Comparison of ENCODE assay signal across 14 cellular contexts in the genomic region with DNA sequence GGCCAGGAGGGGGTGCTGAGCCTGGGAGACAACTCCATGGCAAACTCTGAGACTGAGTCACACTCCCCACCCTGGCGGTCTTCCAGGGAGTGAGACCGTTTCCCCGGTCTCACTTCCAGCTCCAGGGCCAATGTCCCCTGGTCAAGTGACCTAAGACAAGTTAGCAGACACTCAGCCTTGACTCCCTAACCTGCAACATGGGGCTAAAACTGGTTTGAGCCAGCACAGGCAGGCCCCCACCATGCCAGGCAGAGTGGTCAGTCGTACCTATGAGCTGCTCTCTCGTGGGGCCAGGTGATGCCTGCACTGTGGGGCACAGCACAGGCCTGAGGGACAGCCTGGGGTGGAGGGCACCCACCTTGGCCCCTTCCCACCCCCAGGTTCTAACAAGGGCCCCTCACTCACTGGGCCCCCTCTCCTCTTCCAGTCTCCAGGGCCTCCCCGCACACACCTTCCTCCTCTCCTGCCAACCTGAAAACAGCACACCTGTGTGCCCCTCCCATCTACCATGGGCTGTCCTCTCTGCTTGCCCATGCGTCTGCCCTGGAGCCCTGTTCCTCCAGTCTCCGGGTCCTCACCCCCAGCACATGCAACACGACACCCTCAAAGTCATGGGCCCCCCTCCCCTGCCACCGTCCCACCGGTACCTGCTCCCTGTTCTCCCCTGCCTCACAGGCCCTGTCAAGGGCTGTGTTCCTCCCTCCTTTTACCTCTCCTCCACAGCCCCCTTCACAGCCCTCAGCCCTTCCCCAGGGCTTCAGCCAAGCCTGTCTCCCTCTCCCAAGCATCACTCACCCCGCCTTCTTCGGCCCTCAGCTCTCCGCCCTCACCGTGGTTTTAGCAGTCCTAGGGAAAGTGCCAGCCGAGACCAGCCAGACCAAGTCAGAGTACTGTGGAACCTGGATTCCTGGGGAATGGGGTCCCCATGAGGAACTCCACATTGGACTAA. TPM values are rescaled to one million over a fixed set of nuclear protein-coding genes. Genes with fewer than 3 reads are reported as not detected.
DNase-seq lines count a peak whose midpoint lies in the region; ATAC-seq, FAIRE-seq and TF ChIP-seq lines count a peak whose summit lies in the region.
"Had no signal": no experiment of that assay in that cellular context is flagged by ENCODE, and none has a peak within 500 bp of the region (broad histone marks: within the 10 kb centered on the region; RNA-seq: fewer than 3 reads in every experiment).

No MANE protein-coding gene starts in this region.

- H3K9me3 ChIP-seq in HepG2 (ENCODE audit: low read length) (no peaks in the 10 kb centered on the region), thymus (ENCODE audit: control insufficient read depth) (no peaks in the 10 kb centered on the region), A673 (ENCODE audit: low read depth, low read length, poor library complexity, severe bottlenecking) (no peaks in the 10 kb centered on the region)

- DNase-seq in HK-2 (ENCODE audit: unreplicated experiment), result peak; percentile 53
- DNase-seq in brain microvascular endothelial cell, result peak; percentile 33
- no peak for DNase-seq in HepG2 (ENCODE audit: low spot score)
- DNase-seq in activated CD4-positive, CD25-positive, alpha-beta regulatory T cell treated with anti-CD3 and anti-CD28 coated beads, Interleukin-2, amount 50 U/mL, for 72 hours, result no peak
- no peak for DNase-seq in activated CD4-positive, alpha-beta T cell treated with anti-CD3 and anti-CD28 coated beads, Interleukin-2, amount 50 U/mL, for 48 hours
- no peak for DNase-seq in A673 (ENCODE audit: low spot score)
- DNase-seq in left colon, result no peak
- DNase-seq: DMS 273 treated with DMSO at 0.1 percent for 48 hours, NCI-H187 treated with DMSO at 0.1 percent for 48 hours, SHP77 treated with DMSO at 0.1 percent for 48 hours had no signal

- no peak overlapping the region for H2AFZ ChIP-seq in HepG2 (ENCODE audit: low read length)

- no peak for TF ChIP-seq RAD21 in HepG2 (CRISPR knock-in tag; IDR thresholded peaks at IDR 0.05)

- no peaks in the 10 kb centered on the region for H4K20me1 ChIP-seq in HepG2 (ENCODE audit: insufficient read depth, low read length)

- no peak for ATAC-seq in HepG2
- ATAC-seq in left colon, result no peak

- POLR2A ChIA-PET in HepG2 (lab: Yijun Ruan, JAX) (no interaction called here), A673 (lab: Charles Lee; ENCODE audit: low non-redundant PET) (no interaction called here)

- peaks cover 75% of the 10 kb centered on the region for H3K4me1 ChIP-seq in HepG2 (ENCODE audit: insufficient read depth, low read length)
- peaks cover 19% of the 10 kb centered on the region for H3K4me1 ChIP-seq in thymus (ENCODE audit: control insufficient read depth, insufficient read depth, low read length)
- H3K4me1 ChIP-seq in A673 (ENCODE audit: insufficient read depth, low read length, poor library complexity, severe bottlenecking), result peaks cover 5% of the 10 kb centered on the region

- H3K4me3 ChIP-seq in brain microvascular endothelial cell (ENCODE audit: low read depth, low read length), result no peak overlapping the region
- H3K4me3 ChIP-seq in HepG2 (replicated peaks in 1 of 3; ENCODE audit: insufficient read depth in 1 of 3, low read depth in 2 of 3, low read length in 3 of 3), result peak overlapping the region in 1 of 3 experiments; percentile 55; a peak in 1 of 6 replicates
- H3K4me3 ChIP-seq in thymus (ENCODE audit: low read length), result no peak overlapping the region
- H3K4me3 ChIP-seq in A673 (ENCODE audit: low read depth, low read length, poor library complexity, severe bottlenecking), result no peak overlapping the region

- H3K36me3 ChIP-seq in brain microvascular endothelial cell (replicated peaks), result no peaks in the 10 kb centered on the region
- H3K36me3 ChIP-seq in HepG2 (replicated peaks in 1 of 2; ENCODE audit: control insufficient read depth in 1 of 2, insufficient read depth in 2 of 2, low read length in 2 of 2), result no peaks in the 10 kb centered on the region
- H3K36me3 ChIP-seq in thymus (ENCODE audit: control insufficient read depth, insufficient read depth), result no peaks in the 10 kb centered on the region
- no peaks in the 10 kb centered on the region for H3K36me3 ChIP-seq in A673 (ENCODE audit: insufficient read depth, low read length, poor library complexity, severe bottlenecking)

- intact Hi-C loops in HepG2 (cut with micrococcal nuclease; ENCODE audit: unreplicated experiment), result loop anchor here (10.0 kb wide), 1 partner anchor 113 kb away; a partner anchor contains a TSS
- intact Hi-C loops in A673 (cut with micrococcal nuclease; ENCODE audit: unreplicated experiment), result loop anchor here (2.0 kb wide), 1 partner anchor 323 kb away; no protein-coding TSS in a partner anchor
- intact Hi-C loops in left colon (cut with DNase I, micrococcal nuclease), result no loop called here

- no peak for TF ChIP-seq POLR2A in HepG2 (IDR thresholded peaks at IDR 0.05; ENCODE audit: insufficient read depth in 1 of 2, low read depth in 2 of 2, low read length in 2 of 2)

- H3K79me2 ChIP-seq in HepG2 (ENCODE audit: insufficient read depth, low read length), result no peaks in the 10 kb centered on the region

- in situ Hi-C loops in brain microvascular endothelial cell (cut with HindIII; ENCODE audit: low pct_ligation_motif_present, low sequenced_read_pairs), result no loop called here
- in situ Hi-C loops in HepG2 (cut with HindIII; ENCODE audit: extremely low pct_ligation_motif_present, low pct_unique_long_range_greater_than_20kb), result no loop called here

- H3K27ac ChIP-seq in brain microvascular endothelial cell (no peak overlapping the region), HepG2 (ENCODE audit: extremely low read length, insufficient read depth, low read length) (no peak overlapping the region), thymus (ENCODE audit: low read depth) (peak overlapping the region; percentile 18), A673 (ENCODE audit: low read depth, low read length, poor library complexity, severe bottlenecking) (no peak overlapping the region)
- H3K27ac ChIP-seq: HL-60 had no signal

- BruUV-seq in HepG2 (replicated peaks; lab: Mats Ljungman, UMichigan), result no TSS peak
- BruUV-seq in A673 (replicated peaks; lab: Mats Ljungman, UMichigan), result no TSS peak

- TF ChIP-seq CTCF in brain microvascular endothelial cell (IDR thresholded peaks at IDR 0.05; ENCODE audit: low read depth, low read length, missing control alignments) (no peak), HepG2 (CRISPR knock-in tag; IDR thresholded peaks at IDR 0.05) (no peak), A673 (conservative IDR thresholded peaks at IDR 0.05; ENCODE audit: low read depth, low read length) (no peak)

- 39% methylated on average over 14 of the region's 16 CpGs for WGBS in HepG2 (ENCODE audit: low lambda C conversion rate)
- WGBS in thymus, result 94% methylated on average over 16 of the region's 16 CpGs

- TF ChIP-seq EP300 in HepG2 (IDR thresholded peaks at IDR 0.05; ENCODE audit: low read depth in 2 of 2, low read length in 2 of 2), result no peak
- no peak for TF ChIP-seq EP300 in HepG2 (CRISPR knock-in tag; IDR thresholded peaks at IDR 0.05; ENCODE audit: borderline replicate concordance)

- peak overlapping the region; percentile 70 for H3K4me2 ChIP-seq in HepG2 (ENCODE audit: low read depth, low read length)

- CTCF ChIA-PET in HepG2 (lab: Yijun Ruan, JAX; ENCODE audit: low intra/inter-chr PET ratio, low total read pairs) (no interaction called here), A673 (lab: Charles Lee) (interaction anchor here (3.4 kb wide), 1 partner anchor 56 kb away, joined by 29 read pairs; no protein-coding TSS in a partner anchor)

- no peak for FAIRE-seq in HepG2 (lab: Jason Lieb, UNC)

- H3K9ac ChIP-seq in HepG2 (ENCODE audit: insufficient read depth, low read depth, low read length), result no peak overlapping the region

- H3K27me3 ChIP-seq in brain microvascular endothelial cell (replicated peaks) (no peaks in the 10 kb centered on the region), HepG2 (ENCODE audit: control insufficient read depth in 1 of 2, insufficient read depth in 2 of 2, low read length in 2 of 2) (peaks cover 8 to 65% of the 10 kb centered on the region in 2 experiments), thymus (ENCODE audit: control insufficient read depth, insufficient read depth) (no peaks in the 10 kb centered on the region), A673 (replicated peaks; ENCODE audit: insufficient read depth, low read depth, low read length, poor library complexity) (no peaks in the 10 kb centered on the region)

RNA-seq across cellular contexts. Expression of a gene that starts 1.6 kb away (rescaled TPM):
- not detected in 2 replicates for total RNA-seq in HepG2 (2016; rRNA removed; fragmentation: Illumina TruSeq; extraction: Trizol)
- total RNA-seq in HepG2 (2016; cell fraction: cytosol; rRNA removed; fragmentation: Illumina TruSeq; extraction: Trizol; ENCODE audit: low read depth), result not detected in 2 replicates
- total RNA-seq in HepG2 (2016; cell fraction: insoluble cytoplasmic fraction; rRNA removed; fragmentation: Illumina TruSeq; extraction: Trizol), result not detected in 2 replicates
- not detected in 2 replicates for total RNA-seq in HepG2 (2016; cell fraction: membrane; rRNA removed; fragmentation: Illumina TruSeq; extraction: Trizol)
- total RNA-seq in HepG2 (2016; cell fraction: nucleus; rRNA removed; fragmentation: Illumina TruSeq; extraction: Trizol), result not detected in 2 replicates
- not detected in 2 replicates for polyA plus RNA-seq in HepG2 (2011; rRNA removed)
- not detected in 2 replicates for polyA plus RNA-seq in HepG2 (2011; cell fraction: cytosol; rRNA removed)
- not detected in 2 replicates for polyA plus RNA-seq in HepG2 (2011; cell fraction: nucleus; rRNA removed)
- not detected in 2 replicates for polyA plus RNA-seq in HepG2 (2012)
- polyA plus RNA-seq in HepG2 (2016; cell fraction: cytosol; fragmentation: Illumina TruSeq; extraction: Trizol; ENCODE audit: low read depth), result not detected in 2 replicates
- not detected in 2 replicates for polyA plus RNA-seq in HepG2 (2016; cell fraction: insoluble cytoplasmic fraction; fragmentation: Illumina TruSeq; extraction: Trizol; ENCODE audit: low read depth)
- not detected in 2 replicates for polyA plus RNA-seq in HepG2 (2016; cell fraction: membrane; fragmentation: Illumina TruSeq; extraction: Trizol; ENCODE audit: low read depth)
- not detected in 2 replicates for polyA plus RNA-seq in HepG2 (2016; cell fraction: nucleus; fragmentation: Illumina TruSeq; extraction: Trizol; ENCODE audit: insufficient read depth, low read depth)
- polyA minus RNA-seq in HepG2 (2011; rRNA and poly(A)+ RNA removed; ENCODE audit: low replicate concordance), result 0.08 TPM in 1 of 2 replicates, not detected in the other
- not detected in 2 replicates for polyA minus RNA-seq in HepG2 (2011; cell fraction: cytosol; rRNA and poly(A)+ RNA removed)
- not detected in 2 replicates for polyA minus RNA-seq in HepG2 (2011; cell fraction: nucleus; rRNA and poly(A)+ RNA removed)
- 0.07 TPM for polyA plus RNA-seq in thymus
- 0.28 and 0.45 TPM in 2 replicates for total RNA-seq in A673 (2021)
- total RNA-seq in left colon, result under 1 TPM in 1 of 2 donors, not detected in 1; 0.31 TPM
- total RNA-seq: H4, ureter had no signal

RNA-seq across cellular contexts. Expression of a gene that starts 27.8 kb away (rescaled TPM):
- total RNA-seq in HepG2 (2016; rRNA removed; fragmentation: Illumina TruSeq; extraction: Trizol) (0.90 and 1.0 TPM in 2 replicates), A673 (2021) (1.2 and 1.5 TPM in 2 replicates), left colon (10 to 100 TPM in 1 of 2 donors, 1 to 10 TPM in 1; 9.2 to 50.2 TPM)
- 1.9 and 3.6 TPM in 2 replicates for total RNA-seq in HepG2 (2016; cell fraction: cytosol; rRNA removed; fragmentation: Illumina TruSeq; extraction: Trizol; ENCODE audit: low read depth)
- 0.85 and 1.2 TPM in 2 replicates for total RNA-seq in HepG2 (2016; cell fraction: insoluble cytoplasmic fraction; rRNA removed; fragmentation: Illumina TruSeq; extraction: Trizol)
- 2.6 and 3.9 TPM in 2 replicates for total RNA-seq in HepG2 (2016; cell fraction: membrane; rRNA removed; fragmentation: Illumina TruSeq; extraction: Trizol)
- 0.56 and 0.81 TPM in 2 replicates for total RNA-seq in HepG2 (2016; cell fraction: nucleus; rRNA removed; fragmentation: Illumina TruSeq; extraction: Trizol)
- polyA plus RNA-seq in HepG2 (2011; rRNA removed) (1.9 and 2.0 TPM in 2 replicates), thymus (45.1 TPM)
- polyA plus RNA-seq in HepG2 (2011; cell fraction: cytosol; rRNA removed), result 2.1 and 3.1 TPM in 2 replicates
- 2.0 and 2.2 TPM in 2 replicates for polyA plus RNA-seq in HepG2 (2011; cell fraction: nucleus; rRNA removed)
- polyA plus RNA-seq in HepG2 (2012), result 2.1 and 3.9 TPM in 2 replicates
- polyA plus RNA-seq in HepG2 (2016; cell fraction: cytosol; fragmentation: Illumina TruSeq; extraction: Trizol; ENCODE audit: low read depth), result 8.9 and 10.7 TPM in 2 replicates
- polyA plus RNA-seq in HepG2 (2016; cell fraction: insoluble cytoplasmic fraction; fragmentation: Illumina TruSeq; extraction: Trizol; ENCODE audit: low read depth), result 2.4 and 3.4 TPM in 2 replicates
- 8.6 and 9.2 TPM in 2 replicates for polyA plus RNA-seq in HepG2 (2016; cell fraction: membrane; fragmentation: Illumina TruSeq; extraction: Trizol; ENCODE audit: low read depth)
- 1.5 TPM in 2 replicates for polyA plus RNA-seq in HepG2 (2016; cell fraction: nucleus; fragmentation: Illumina TruSeq; extraction: Trizol; ENCODE audit: insufficient read depth, low read depth)
- polyA minus RNA-seq in HepG2 (2011; rRNA and poly(A)+ RNA removed; ENCODE audit: low replicate concordance), result 0.07 and 4.5 TPM in 2 replicates
- polyA minus RNA-seq in HepG2 (2011; cell fraction: cytosol; rRNA and poly(A)+ RNA removed), result 1.2 and 1.9 TPM in 2 replicates
- polyA minus RNA-seq in HepG2 (2011; cell fraction: nucleus; rRNA and poly(A)+ RNA removed), result 1.2 and 1.6 TPM in 2 replicates

RNA-seq across cellular contexts. Expression of a gene that starts 53.8 kb away (rescaled TPM):
- total RNA-seq in HepG2 (2016; rRNA removed; fragmentation: Illumina TruSeq; extraction: Trizol) (4.6 and 9.4 TPM in 2 replicates), A673 (2021) (7.1 and 7.6 TPM in 2 replicates), left colon (1 to 10 TPM; 8.5 to 9.0 TPM)
- 1.4 and 1.5 TPM in 2 replicates for total RNA-seq in HepG2 (2016; cell fraction: cytosol; rRNA removed; fragmentation: Illumina TruSeq; extraction: Trizol; ENCODE audit: low read depth)
- total RNA-seq in HepG2 (2016; cell fraction: insoluble cytoplasmic fraction; rRNA removed; fragmentation: Illumina TruSeq; extraction: Trizol), result 5.2 and 9.2 TPM in 2 replicates
- 4.6 and 5.1 TPM in 2 replicates for total RNA-seq in HepG2 (2016; cell fraction: membrane; rRNA removed; fragmentation: Illumina TruSeq; extraction: Trizol)
- total RNA-seq in HepG2 (2016; cell fraction: nucleus; rRNA removed; fragmentation: Illumina TruSeq; extraction: Trizol), result 10.3 and 11.4 TPM in 2 replicates
- polyA plus RNA-seq in HepG2 (2011; rRNA removed) (8.3 and 8.7 TPM in 2 replicates), thymus (8.8 TPM)
- polyA plus RNA-seq in HepG2 (2011; cell fraction: cytosol; rRNA removed), result 6.8 and 9.4 TPM in 2 replicates
- polyA plus RNA-seq in HepG2 (2011; cell fraction: nucleus; rRNA removed), result 3.7 and 4.4 TPM in 2 replicates
- not detected in 2 replicates for polyA plus RNA-seq in HepG2 (2012)
- 1.3 and 1.4 TPM in 2 replicates for polyA plus RNA-seq in HepG2 (2016; cell fraction: cytosol; fragmentation: Illumina TruSeq; extraction: Trizol; ENCODE audit: low read depth)
- polyA plus RNA-seq in HepG2 (2016; cell fraction: insoluble cytoplasmic fraction; fragmentation: Illumina TruSeq; extraction: Trizol; ENCODE audit: low read depth), result 5.4 and 7.0 TPM in 2 replicates
- polyA plus RNA-seq in HepG2 (2016; cell fraction: membrane; fragmentation: Illumina TruSeq; extraction: Trizol; ENCODE audit: low read depth), result 3.0 and 4.0 TPM in 2 replicates
- 13.6 and 14.0 TPM in 2 replicates for polyA plus RNA-seq in HepG2 (2016; cell fraction: nucleus; fragmentation: Illumina TruSeq; extraction: Trizol; ENCODE audit: insufficient read depth, low read depth)
- 2.4 and 7.5 TPM in 2 replicates for polyA minus RNA-seq in HepG2 (2011; rRNA and poly(A)+ RNA removed; ENCODE audit: low replicate concordance)
- 6.5 and 7.2 TPM in 2 replicates for polyA minus RNA-seq in HepG2 (2011; cell fraction: cytosol; rRNA and poly(A)+ RNA removed)
- 16.4 and 17.5 TPM in 2 replicates for polyA minus RNA-seq in HepG2 (2011; cell fraction: nucleus; rRNA and poly(A)+ RNA removed)

Comparison
In these comparisons a context has a peak if more than half of its experiments do, and no peak if none do; other contexts are left out.
1. DNase-seq: peak in HK-2 (single experiment) and brain microvascular endothelial cell (single experiment); none in HepG2 (single experiment), activated CD4-positive, CD25-positive, alpha-beta regulatory T cell treated with anti-CD3 and anti-CD28 coated beads, Interleukin-2, amount 50 U/mL, for 72 hours (single experiment), activated CD4-positive, alpha-beta T cell treated with anti-CD3 and anti-CD28 coated beads, Interleukin-2, amount 50 U/mL, for 48 hours (0 of 2), A673 (single experiment) and left colon (0 of 2).
2. intact Hi-C loops: an anchor here in HepG2 (10.0 kb wide) and A673 (2.0 kb wide); none called in left colon.